In the genomic region with DNA sequence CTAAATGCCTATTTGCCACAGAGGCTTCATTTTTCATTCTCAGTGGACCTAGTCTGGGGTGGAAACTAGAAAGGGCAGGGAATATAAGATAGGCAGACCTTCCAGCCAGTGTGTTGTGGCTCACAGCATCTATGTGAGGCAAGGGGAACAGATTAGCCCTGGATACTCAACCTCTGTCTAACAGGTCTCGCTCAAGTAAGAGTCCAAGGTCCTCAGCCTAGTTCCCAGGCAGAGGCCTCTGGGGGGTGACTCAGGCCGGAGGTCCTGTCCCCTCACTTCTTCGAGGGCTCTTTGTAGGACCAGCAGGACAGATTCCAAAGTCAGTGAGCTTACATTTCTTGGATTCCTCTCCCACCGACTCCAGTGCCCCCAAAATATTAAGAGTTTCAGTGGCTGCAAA, we compare ENCODE assay signal across 23 cellular contexts.
"Had no signal": no experiment of that assay in that cellular context is flagged by ENCODE, and none has a peak within 500 bp of the region (broad histone marks: within the 10 kb centered on the region; RNA-seq: fewer than 3 reads in every experiment).

No MANE protein-coding gene starts in this region.

- H3K9me3 ChIP-seq: adrenal gland, MG63, Peyer's patch had no signal

- H3K27ac ChIP-seq: Peyer's patch had no signal

- H3K27me3 Mint-ChIP-seq: activated CD8-positive, alpha-beta memory T cell treated with anti-CD3 and anti-CD28 coated beads, Interleukin-2, amount 10 ng/mL, durations not matched to agents 7 days and 5 days; activated naive CD8-positive, alpha-beta T cell treated with anti-CD3 and anti-CD28 coated beads, Interleukin-2, amount 10 ng/mL, durations not matched to agents 7 days and 5 days had no signal

- ATAC-seq: activated CD8-positive, alpha-beta memory T cell treated with anti-CD3 and anti-CD28 coated beads, Interleukin-2, amount 10 ng/mL, durations not matched to agents 7 days and 5 days; activated T-cell treated with anti-CD3 and anti-CD28 coated beads, Interleukin-2, amount 50 U/mL, for 72 hours; WTC11 had no signal

- H3K9me3 Mint-ChIP-seq: activated naive CD8-positive, alpha-beta T cell treated with anti-CD3 and anti-CD28 coated beads, Interleukin-2, amount 10 ng/mL, durations not matched to agents 7 days and 5 days; activated T-cell treated with anti-CD3 and anti-CD28 coated beads, Interleukin-2, amount 50 U/mL, for 72 hours; T-helper 1 cell treated with Interleukin-12 subunit alpha and Interleukin-12 subunit beta and Interleukin-4 antibody, amounts not matched to agents 30 μg/mL and 1 μg/mL, for 36 hours; WTC11 had no signal

- H3K4me1 Mint-ChIP-seq: activated CD8-positive, alpha-beta memory T cell treated with anti-CD3 and anti-CD28 coated beads, Interleukin-2, amount 10 ng/mL, durations not matched to agents 7 days and 5 days; WTC11 had no signal

- H3K4me3 ChIP-seq: adrenal gland, MG63, Peyer's patch had no signal

- DNase-seq: activated CD4-positive, alpha-beta T cell treated with anti-CD3 and anti-CD28 coated beads for 48 hours; activated CD4-positive, alpha-beta T cell treated with anti-CD3 and anti-CD28 coated beads, Interleukin-2, amount 50 U/mL, for 4 hours; activated CD4-positive, CD25-positive, alpha-beta regulatory T cell treated with anti-CD3 and anti-CD28 coated beads, Interleukin-2, amount 50 U/mL, for 72 hours; activated CD8-positive, alpha-beta memory T cell treated with anti-CD3 and anti-CD28 coated beads, Interleukin-2, amount 10 ng/mL, durations not matched to agents 7 days and 5 days; activated naive CD4-positive, alpha-beta T cell treated with anti-CD3 and anti-CD28 coated beads, Interleukin-2, amount 50 U/mL, for 16 hours; activated naive CD8-positive, alpha-beta T cell treated with anti-CD3 and anti-CD28 coated beads, Interleukin-2, amount 10 ng/mL, durations not matched to agents 7 days and 5 days; activated T-cell treated with anti-CD3 and anti-CD28 coated beads, Interleukin-2, amount 50 U/mL, for 72 hours; adrenal gland; anterior cingulate cortex; cerebellar nuclear complex; MG63; MV-4-11; NCI-H1417 treated with DMSO at 0.1 percent for 48 hours; NCI-H1694; NCI-H2029; NCI-H345; NCI-H510A; NCI-H526 treated with DMSO at 0.1 percent for 48 hours; NK-92 treated with Interleukin-12 subunit alpha and Interleukin-12 subunit beta, amount 100 ng/mL, for 24 hours; Peyer's patch; SHP77 treated with DMSO at 0.1 percent for 48 hours had no signal

- H3K27ac Mint-ChIP-seq: activated CD8-positive, alpha-beta memory T cell treated with anti-CD3 and anti-CD28 coated beads, Interleukin-2, amount 10 ng/mL, durations not matched to agents 7 days and 5 days; activated T-cell treated with anti-CD3 and anti-CD28 coated beads, Interleukin-2, amount 50 U/mL, for 72 hours; T-helper 1 cell treated with Interleukin-12 subunit alpha and Interleukin-12 subunit beta and Interleukin-4 antibody, amounts not matched to agents 30 μg/mL and 1 μg/mL, for 36 hours had no signal

- H3K27me3 ChIP-seq: adrenal gland, MG63, Peyer's patch had no signal

- H3K4me1 ChIP-seq: Peyer's patch had no signal

- H3K4me3 Mint-ChIP-seq: activated CD8-positive, alpha-beta memory T cell treated with anti-CD3 and anti-CD28 coated beads, Interleukin-2, amount 10 ng/mL, durations not matched to agents 7 days and 5 days; activated naive CD8-positive, alpha-beta T cell treated with anti-CD3 and anti-CD28 coated beads, Interleukin-2, amount 10 ng/mL, durations not matched to agents 7 days and 5 days; activated T-cell treated with anti-CD3 and anti-CD28 coated beads, Interleukin-2, amount 50 U/mL, for 72 hours; T-helper 1 cell treated with Interleukin-12 subunit alpha and Interleukin-12 subunit beta and Interleukin-4 antibody, amounts not matched to agents 30 μg/mL and 1 μg/mL, for 36 hours; WTC11 had no signal
